Comparison of ENCODE assay signal across 1 cellular context in genomic region chr5:149581931-149582768, GRCh38.
TF ChIP-seq lines count a peak whose summit lies in the region.

No MANE protein-coding gene starts in this region.

TF ChIP-seq in K562, 482 proteins besides CTCF, POLR2A, EP300 and RAD21:
- TF ChIP-seq NFRKB (IDR thresholded peaks at IDR 0.05; ENCODE audit: low read depth) (no peak), CCAR2 (IDR thresholded peaks at IDR 0.05; ENCODE audit: low read depth, low read length) (no peak)
